Comparison of ENCODE assay signal across 1 cellular context in genomic region chr2:176088048-176088936, GRCh38.
TF ChIP-seq lines count a peak whose summit lies in the region.

No MANE protein-coding gene starts in this region.

TF ChIP-seq in K562, 482 proteins besides CTCF, POLR2A, EP300 and RAD21:
- TF ChIP-seq CHCHD3 (CRISPR knock-in tag; IDR thresholded peaks at IDR 0.05), result no peak
- peak; percentile 47; the same call in 1 of the 2 replicates for TF ChIP-seq SAFB (IDR thresholded peaks at IDR 0.05; ENCODE audit: borderline replicate concordance, low read depth, low read length)
- peak; percentile 95 for TF ChIP-seq ZSCAN29 (IDR thresholded peaks at IDR 0.05)
- TF ChIP-seq CTBP1 (IDR thresholded peaks at IDR 0.05; ENCODE audit: borderline replicate concordance), result 0 out of 2 replicates have a peak, but pooled peaks have one; percentile 26
- no peak for TF ChIP-seq SRF (CRISPR knock-in tag; IDR thresholded peaks at IDR 0.05)
- no peak for TF ChIP-seq ZNF740 (CRISPR knock-in tag; IDR thresholded peaks at IDR 0.05)
- 0 out of 4 replicates have a peak, but pooled peaks of 1 of the 2 experiments have one; percentile 23 for TF ChIP-seq ZNF740 (tag; IDR thresholded peaks at IDR 0.05)
- TF ChIP-seq RCOR1 (IDR thresholded peaks at IDR 0.05; ENCODE audit: borderline replicate concordance in 1 of 2, low read depth in 2 of 2, low read length in 2 of 2), result 0 out of 4 replicates have a peak, but pooled peaks of 1 of the 2 experiments have one; percentile 31
- TF ChIP-seq, protein P1, sequence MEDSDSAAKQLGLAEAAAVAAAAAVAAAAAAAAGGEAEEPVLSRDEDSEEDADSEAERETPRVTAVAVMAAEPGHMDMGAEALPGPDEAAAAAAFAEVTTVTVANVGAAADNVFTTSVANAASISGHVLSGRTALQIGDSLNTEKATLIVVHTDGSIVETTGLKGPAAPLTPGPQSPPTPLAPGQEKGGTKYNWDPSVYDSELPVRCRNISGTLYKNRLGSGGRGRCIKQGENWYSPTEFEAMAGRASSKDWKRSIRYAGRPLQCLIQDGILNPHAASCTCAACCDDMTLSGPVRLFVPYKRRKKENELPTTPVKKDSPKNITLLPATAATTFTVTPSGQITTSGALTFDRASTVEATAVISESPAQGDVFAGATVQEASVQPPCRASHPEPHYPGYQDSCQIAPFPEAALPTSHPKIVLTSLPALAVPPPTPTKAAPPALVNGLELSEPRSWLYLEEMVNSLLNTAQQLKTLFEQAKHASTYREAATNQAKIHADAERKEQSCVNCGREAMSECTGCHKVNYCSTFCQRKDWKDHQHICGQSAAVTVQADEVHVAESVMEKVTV (CRISPR knock-in tag; IDR thresholded peaks at IDR 0.05), result peak; percentile 56
- no peak for TF ChIP-seq ADNP (tag; IDR thresholded peaks at IDR 0.05)
- TF ChIP-seq RB1 (IDR thresholded peaks at IDR 0.05; ENCODE audit: low read depth), result peak; percentile 26; the same call in 1 of the 2 replicates
- TF ChIP-seq, protein P2, sequence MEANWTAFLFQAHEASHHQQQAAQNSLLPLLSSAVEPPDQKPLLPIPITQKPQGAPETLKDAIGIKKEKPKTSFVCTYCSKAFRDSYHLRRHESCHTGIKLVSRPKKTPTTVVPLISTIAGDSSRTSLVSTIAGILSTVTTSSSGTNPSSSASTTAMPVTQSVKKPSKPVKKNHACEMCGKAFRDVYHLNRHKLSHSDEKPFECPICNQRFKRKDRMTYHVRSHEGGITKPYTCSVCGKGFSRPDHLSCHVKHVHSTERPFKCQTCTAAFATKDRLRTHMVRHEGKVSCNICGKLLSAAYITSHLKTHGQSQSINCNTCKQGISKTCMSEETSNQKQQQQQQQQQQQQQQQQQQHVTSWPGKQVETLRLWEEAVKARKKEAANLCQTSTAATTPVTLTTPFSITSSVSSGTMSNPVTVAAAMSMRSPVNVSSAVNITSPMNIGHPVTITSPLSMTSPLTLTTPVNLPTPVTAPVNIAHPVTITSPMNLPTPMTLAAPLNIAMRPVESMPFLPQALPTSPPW (CRISPR knock-in tag; IDR thresholded peaks at IDR 0.05), result peak; percentile 35; the same call in 1 of the 2 replicates
- TF ChIP-seq, protein P3, sequence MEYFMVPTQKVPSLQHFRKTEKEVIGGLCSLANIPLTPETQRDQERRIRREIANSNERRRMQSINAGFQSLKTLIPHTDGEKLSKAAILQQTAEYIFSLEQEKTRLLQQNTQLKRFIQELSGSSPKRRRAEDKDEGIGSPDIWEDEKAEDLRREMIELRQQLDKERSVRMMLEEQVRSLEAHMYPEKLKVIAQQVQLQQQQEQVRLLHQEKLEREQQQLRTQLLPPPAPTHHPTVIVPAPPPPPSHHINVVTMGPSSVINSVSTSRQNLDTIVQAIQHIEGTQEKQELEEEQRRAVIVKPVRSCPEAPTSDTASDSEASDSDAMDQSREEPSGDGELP (CRISPR knock-in tag; IDR thresholded peaks at IDR 0.05; ENCODE audit: borderline replicate concordance), result peak; percentile 46; the same call in 1 of the 2 replicates
- TF ChIP-seq EZH2 (IDR thresholded peaks at IDR 0.05; ENCODE audit: borderline replicate concordance, low read depth, low read length), result peak; percentile 70; the same call in 1 of the 2 replicates
- no peak for TF ChIP-seq TRIM28 (IDR thresholded peaks at IDR 0.05)
- peak; percentile 71; the same call in 1 of the 2 replicates for TF ChIP-seq STAG1 (CRISPR knock-in tag; IDR thresholded peaks at IDR 0.05; ENCODE audit: borderline replicate concordance)
- TF ChIP-seq HCFC1 (IDR thresholded peaks at IDR 0.05; ENCODE audit: low read depth, low read length), result no peak
- TF ChIP-seq SMC3 (conservative IDR thresholded peaks at IDR 0.05; ENCODE audit: insufficient read depth, low read depth, low read length), result peak; percentile 61
